22 cellular contexts compared by ENCODE assay signal in the genomic region with DNA sequence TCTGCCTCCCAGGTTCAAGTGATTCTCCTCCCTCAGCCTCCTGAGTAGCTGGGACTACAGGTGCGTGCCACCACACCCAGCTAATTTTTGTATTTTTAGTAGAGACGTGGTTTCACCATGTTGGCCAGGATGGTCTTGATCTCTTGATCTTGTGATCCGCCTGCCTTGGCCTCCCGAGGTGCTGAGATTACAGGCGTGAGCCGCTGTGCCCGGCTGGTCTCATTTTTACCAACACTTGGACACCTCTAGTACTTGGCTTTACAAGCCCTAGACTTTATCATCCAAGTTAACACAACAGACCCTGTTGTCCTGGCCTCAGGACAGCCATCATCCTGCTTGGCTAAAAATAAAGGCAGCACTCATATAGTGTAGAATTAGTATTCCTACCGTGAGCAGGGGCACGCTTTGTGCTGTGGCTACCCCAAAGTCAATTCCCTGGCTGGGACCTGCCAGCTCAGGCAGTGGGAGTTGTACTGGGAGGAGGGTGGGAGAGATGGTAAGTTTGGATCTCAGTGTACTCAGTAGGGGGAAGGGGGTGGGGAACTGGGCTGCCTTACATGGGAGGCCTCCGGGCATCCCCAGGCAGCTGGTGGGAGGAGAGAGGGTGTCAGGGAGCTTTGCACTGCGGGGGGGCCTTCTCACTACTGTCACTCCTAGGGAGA. TPM values are rescaled to one million over a fixed set of nuclear protein-coding genes. Genes with fewer than 3 reads are reported as not detected.
DNase-seq lines count a peak whose midpoint lies in the region; ATAC-seq and TF ChIP-seq lines count a peak whose summit lies in the region.
"Had no signal": no experiment of that assay in that cellular context is flagged by ENCODE, and none has a peak within 500 bp of the region (broad histone marks: within the 10 kb centered on the region; RNA-seq: fewer than 3 reads in every experiment).

No MANE protein-coding gene starts in this region.

- H3K27ac ChIP-seq in right atrium auricular region: peak overlapping the region; percentile 69 to 82
- H3K27ac ChIP-seq: BLaER1 had no signal

- peaks cover 0 to 62% of the 10 kb centered on the region in 2 donors for H3K4me1 ChIP-seq in right atrium auricular region
- H3K4me1 ChIP-seq: BLaER1 had no signal

- no peak overlapping the region for H3K4me3 Mint-ChIP-seq in natural killer cell treated with Interleukin-12 subunit alpha and Interleukin-12 subunit beta and Interleukin-15 and Interleukin-18, amount 100 ng/mL, for 72 hours
- H3K4me3 Mint-ChIP-seq: CD4-positive, CD25-positive, alpha-beta regulatory T cell had no signal

- H3K27me3 ChIP-seq in right atrium auricular region: no peaks in the 10 kb centered on the region

- H3K4me3 ChIP-seq in right atrium auricular region: no peak overlapping the region
- H3K4me3 ChIP-seq: BLaER1, K562 had no signal

- no peaks in the 10 kb centered on the region for H3K9me3 Mint-ChIP-seq in natural killer cell treated with Interleukin-12 subunit alpha and Interleukin-12 subunit beta and Interleukin-15 and Interleukin-18, amount 100 ng/mL, for 72 hours
- H3K9me3 Mint-ChIP-seq: CD4-positive, CD25-positive, alpha-beta regulatory T cell had no signal

- H3K9me3 ChIP-seq in right atrium auricular region: no peaks in the 10 kb centered on the region
- H3K9me3 ChIP-seq: BLaER1 had no signal

- TF ChIP-seq CTCF in right atrium auricular region (IDR thresholded peaks at IDR 0.05): no peak

- intact Hi-C loops in Right ventricle myocardium superior (cut with DNase I): no loop called here

- H3K27me3 Mint-ChIP-seq in natural killer cell treated with Interleukin-12 subunit alpha and Interleukin-12 subunit beta and Interleukin-15 and Interleukin-18, amount 100 ng/mL, for 72 hours: peaks cover 12 to 16% of the 10 kb centered on the region in 2 donors

- peak; percentile 87 for ATAC-seq in Right ventricle myocardium superior (ENCODE audit: poor library complexity)
- no peak for ATAC-seq in natural killer cell treated with Interleukin-12 subunit alpha and Interleukin-12 subunit beta and Interleukin-15 and Interleukin-18, amount 100 ng/mL, for 72 hours
- ATAC-seq: K562, PC-3 had no signal

- no peaks in the 10 kb centered on the region for H3K36me3 ChIP-seq in right atrium auricular region
- H3K36me3 ChIP-seq: BLaER1 had no signal

- H3K4me1 Mint-ChIP-seq in natural killer cell treated with Interleukin-12 subunit alpha and Interleukin-12 subunit beta and Interleukin-15 and Interleukin-18, amount 100 ng/mL, for 72 hours (ENCODE audit: low read depth in 2 of 2): no peaks in the 10 kb centered on the region
- H3K4me1 Mint-ChIP-seq: CD4-positive, CD25-positive, alpha-beta regulatory T cell had no signal

- DNase-seq in ELF-1 (ENCODE audit: low read depth, low spot score) (peak; percentile 74), NCI-H345 (lab: John Stamatoyannopoulos, UW) (peak; percentile 47), Right ventricle myocardium superior (no peak), right atrium auricular region (ENCODE audit: low spot score) (no peak), SHP77 (lab: John Stamatoyannopoulos, UW) (no peak), GDM1 (lab: John Stamatoyannopoulos, UW) (no peak), NCI-H1930 (lab: John Stamatoyannopoulos, UW) (no peak)
- DNase-seq in natural killer cell treated with Interleukin-12 subunit alpha and Interleukin-12 subunit beta and Interleukin-15 and Interleukin-18, amount 100 ng/mL, for 72 hours (ENCODE audit: low spot score): no peak
- DNase-seq: CD4-positive, CD25-positive, alpha-beta regulatory T cell; DMS153; Kasumi-1; NCI-H1105; NCI-H1436 treated with DMSO at 0.1 percent for 48 hours; NCI-H187 treated with DMSO at 0.1 percent for 48 hours; NCI-H2107; NCI-H446 treated with DMSO at 0.1 percent for 48 hours; NCI-H526; NCI-H82; NK-92 treated with Interleukin-12 subunit alpha and Interleukin-12 subunit beta, amount 100 ng/mL, for 24 hours; PC-3 had no signal

- H3K27ac Mint-ChIP-seq in natural killer cell treated with Interleukin-12 subunit alpha and Interleukin-12 subunit beta and Interleukin-15 and Interleukin-18, amount 100 ng/mL, for 72 hours: no peak overlapping the region
- H3K27ac Mint-ChIP-seq: CD4-positive, CD25-positive, alpha-beta regulatory T cell had no signal

- no peaks in the 10 kb centered on the region for H3K36me3 Mint-ChIP-seq in natural killer cell treated with Interleukin-12 subunit alpha and Interleukin-12 subunit beta and Interleukin-15 and Interleukin-18, amount 100 ng/mL, for 72 hours
- H3K36me3 Mint-ChIP-seq: CD4-positive, CD25-positive, alpha-beta regulatory T cell had no signal

RNA-seq across cellular contexts. Expression of a gene that starts 6.6 kb away (rescaled TPM):
- 81.5 TPM for total RNA-seq in Right ventricle myocardium superior
- total RNA-seq in right atrium auricular region: 10 to 100 TPM; 79.5 to 86.4 TPM
- not detected for total RNA-seq in natural killer cell treated with Interleukin-12 subunit alpha and Interleukin-12 subunit beta and Interleukin-15 and Interleukin-18, amount 100 ng/mL, for 72 hours

Comparison
In these comparisons a context has a peak if more than half of its experiments do, and no peak if none do; other contexts are left out.
1. DNase-seq: peak in ELF-1 (single experiment) and NCI-H345 (single experiment); none in Right ventricle myocardium superior (single experiment), right atrium auricular region (single experiment), SHP77 (0 of 2), natural killer cell treated with Interleukin-12 subunit alpha and Interleukin-12 subunit beta and Interleukin-15 and Interleukin-18, amount 100 ng/mL, for 72 hours (single experiment), GDM1 (single experiment) and NCI-H1930 (0 of 2).
2. RNA of a gene that starts 6.6 kb away (total RNA-seq): 79.5 to 86.4 TPM in right atrium auricular region and 81.5 TPM in Right ventricle myocardium superior (single experiment); not detected in natural killer cell treated with Interleukin-12 subunit alpha and Interleukin-12 subunit beta and Interleukin-15 and Interleukin-18, amount 100 ng/mL, for 72 hours; every median in the first group is over 10 times any median in the second.